Comparison of ENCODE assay signal across 11 cellular contexts in genomic region chr11:121067453-121067852, GRCh38. TPM values are rescaled to one million over a fixed set of nuclear protein-coding genes. Genes with fewer than 3 reads are reported as not detected.
DNase-seq lines count a peak whose midpoint lies in the region; FAIRE-seq and TF ChIP-seq lines count a peak whose summit lies in the region.
"Had no signal": no experiment of that assay in that cellular context is flagged by ENCODE, and none has a peak within 500 bp of the region (broad histone marks: within the 10 kb centered on the region; RNA-seq: fewer than 3 reads in every experiment).

No MANE protein-coding gene starts in this region.

- H3K9ac ChIP-seq in endocrine pancreas (ENCODE audit: control insufficient read depth, insufficient read depth, low read length), result no peak overlapping the region

- H3K4me3 ChIP-seq in LNCaP clone FGC (ENCODE audit: low read depth, low read length), result no peak overlapping the region
- H3K4me3 ChIP-seq in endocrine pancreas (ENCODE audit: control insufficient read depth, insufficient read depth, low read length), result peak overlapping the region; percentile 32
- H3K4me3 ChIP-seq: suprapubic skin had no signal

- H3K27ac Mint-ChIP-seq in activated T-helper 1 cell treated with anti-CD3 and anti-CD28 coated beads, Interleukin-12 subunit alpha, Interleukin-12 subunit beta, Interleukin-2, Interleukin-4 antibody, amounts not matched to agents 30 ng/mL and 10 ng/mL and 1 ng/mL, durations not matched to agents 14 hours and 24 hours and 36 hours, result no peak overlapping the region

- no peak for FAIRE-seq in HTR-8/SVneo (lab: Jason Lieb, UNC)
- FAIRE-seq: endometrium had no signal

- TF ChIP-seq CTCF in LNCaP clone FGC (IDR thresholded peaks at IDR 0.05; ENCODE audit: control insufficient read depth, extremely low read depth, insufficient read depth), result no peak

- H3K27ac ChIP-seq in substantia nigra (ENCODE audit: low read depth, low read length, poor library complexity, severe bottlenecking), result peak overlapping the region; percentile 2
- H3K27ac ChIP-seq: RWPE1, suprapubic skin had no signal

- H3K4me1 ChIP-seq in endocrine pancreas (ENCODE audit: control insufficient read depth, insufficient read depth, low read length), result peaks cover 47% of the 10 kb centered on the region
- H3K4me1 ChIP-seq: suprapubic skin had no signal

- H3K9me3 ChIP-seq in endocrine pancreas (ENCODE audit: control insufficient read depth, low read length), result no peaks in the 10 kb centered on the region
- H3K9me3 ChIP-seq: suprapubic skin had no signal

- no peaks in the 10 kb centered on the region for H3K36me3 ChIP-seq in endocrine pancreas (ENCODE audit: control insufficient read depth, insufficient read depth, low read length)

- H3K36me3 Mint-ChIP-seq in activated T-helper 1 cell treated with anti-CD3 and anti-CD28 coated beads, Interleukin-12 subunit alpha, Interleukin-12 subunit beta, Interleukin-2, Interleukin-4 antibody, amounts not matched to agents 30 ng/mL and 10 ng/mL and 1 ng/mL, durations not matched to agents 14 hours and 24 hours and 36 hours (ENCODE audit: low read depth), result peaks cover 21% of the 10 kb centered on the region

- no peaks in the 10 kb centered on the region for H3K9me3 Mint-ChIP-seq in activated T-helper 1 cell treated with anti-CD3 and anti-CD28 coated beads, Interleukin-12 subunit alpha, Interleukin-12 subunit beta, Interleukin-2, Interleukin-4 antibody, amounts not matched to agents 30 ng/mL and 10 ng/mL and 1 ng/mL, durations not matched to agents 14 hours and 24 hours and 36 hours

- intact Hi-C loops in activated T-helper 1 cell treated with anti-CD3 and anti-CD28 coated beads, Interleukin-12 subunit alpha, Interleukin-12 subunit beta, Interleukin-2, Interleukin-4 antibody, amounts not matched to agents 30 ng/mL and 10 ng/mL and 1 ng/mL, durations not matched to agents 14 hours and 24 hours and 36 hours (cut with micrococcal nuclease), result no loop called here

- DNase-seq in LNCaP clone FGC (ENCODE audit: low read depth) (peak; percentile 90), NCI-H345 treated with DMSO at 0.1 percent for 48 hours (lab: John Stamatoyannopoulos, UW; ENCODE audit: unreplicated experiment) (peak; percentile 57), substantia nigra (lab: John Stamatoyannopoulos, UW) (no peak), UCSD-AML1 (lab: John Stamatoyannopoulos, UW; ENCODE audit: unreplicated experiment) (no peak), C1 segment of cervical spinal cord (lab: John Stamatoyannopoulos, UW) (no peak), HTR-8/SVneo (ENCODE audit: insufficient read length, low spot score) (no peak)
- DNase-seq in activated T-helper 1 cell treated with anti-CD3 and anti-CD28 coated beads, Interleukin-12 subunit alpha, Interleukin-12 subunit beta, Interleukin-2, Interleukin-4 antibody, amounts not matched to agents 30 ng/mL and 10 ng/mL and 1 ng/mL, durations not matched to agents 14 hours and 24 hours and 36 hours (ENCODE audit: low spot score), result no peak

- H3K4me1 Mint-ChIP-seq in activated T-helper 1 cell treated with anti-CD3 and anti-CD28 coated beads, Interleukin-12 subunit alpha, Interleukin-12 subunit beta, Interleukin-2, Interleukin-4 antibody, amounts not matched to agents 30 ng/mL and 10 ng/mL and 1 ng/mL, durations not matched to agents 14 hours and 24 hours and 36 hours (ENCODE audit: low read depth), result no peaks in the 10 kb centered on the region

- H3K27me3 ChIP-seq in endocrine pancreas (ENCODE audit: control insufficient read depth, insufficient read depth, low read length), result no peaks in the 10 kb centered on the region
- H3K27me3 ChIP-seq: suprapubic skin had no signal

- H3K27me3 Mint-ChIP-seq in activated T-helper 1 cell treated with anti-CD3 and anti-CD28 coated beads, Interleukin-12 subunit alpha, Interleukin-12 subunit beta, Interleukin-2, Interleukin-4 antibody, amounts not matched to agents 30 ng/mL and 10 ng/mL and 1 ng/mL, durations not matched to agents 14 hours and 24 hours and 36 hours (ENCODE audit: insufficient read depth), result no peaks in the 10 kb centered on the region

- H3K4me3 Mint-ChIP-seq in activated T-helper 1 cell treated with anti-CD3 and anti-CD28 coated beads, Interleukin-12 subunit alpha, Interleukin-12 subunit beta, Interleukin-2, Interleukin-4 antibody, amounts not matched to agents 30 ng/mL and 10 ng/mL and 1 ng/mL, durations not matched to agents 14 hours and 24 hours and 36 hours, result no peak overlapping the region

RNA-seq across cellular contexts. Expression of gene TECTA, which starts 33.6 kb away (rescaled TPM):
- 0.16 and 0.34 TPM in 2 replicates for total RNA-seq in activated T-helper 1 cell treated with anti-CD3 and anti-CD28 coated beads, Interleukin-12 subunit alpha, Interleukin-12 subunit beta, Interleukin-2, Interleukin-4 antibody, amounts not matched to agents 30 ng/mL and 10 ng/mL and 1 ng/mL, durations not matched to agents 14 hours and 24 hours and 36 hours

RNA-seq across cellular contexts. Expression of gene TBCEL, which starts 43.6 kb away (rescaled TPM):
- total RNA-seq in activated T-helper 1 cell treated with anti-CD3 and anti-CD28 coated beads, Interleukin-12 subunit alpha, Interleukin-12 subunit beta, Interleukin-2, Interleukin-4 antibody, amounts not matched to agents 30 ng/mL and 10 ng/mL and 1 ng/mL, durations not matched to agents 14 hours and 24 hours and 36 hours, result 11.1 and 12.5 TPM in 2 replicates

Comparison
In these comparisons a context has a peak if more than half of its experiments do, and no peak if none do; other contexts are left out.
1. DNase-seq: peak in LNCaP clone FGC (single experiment) and NCI-H345 treated with DMSO at 0.1 percent for 48 hours (single experiment); none in substantia nigra (0 of 49), UCSD-AML1 (single experiment), C1 segment of cervical spinal cord (0 of 14), HTR-8/SVneo (single experiment) and activated T-helper 1 cell treated with anti-CD3 and anti-CD28 coated beads, Interleukin-12 subunit alpha, Interleukin-12 subunit beta, Interleukin-2, Interleukin-4 antibody, amounts not matched to agents 30 ng/mL and 10 ng/mL and 1 ng/mL, durations not matched to agents 14 hours and 24 hours and 36 hours (single experiment).